ENCODE assay signal across 9 cellular contexts in the genomic region with DNA sequence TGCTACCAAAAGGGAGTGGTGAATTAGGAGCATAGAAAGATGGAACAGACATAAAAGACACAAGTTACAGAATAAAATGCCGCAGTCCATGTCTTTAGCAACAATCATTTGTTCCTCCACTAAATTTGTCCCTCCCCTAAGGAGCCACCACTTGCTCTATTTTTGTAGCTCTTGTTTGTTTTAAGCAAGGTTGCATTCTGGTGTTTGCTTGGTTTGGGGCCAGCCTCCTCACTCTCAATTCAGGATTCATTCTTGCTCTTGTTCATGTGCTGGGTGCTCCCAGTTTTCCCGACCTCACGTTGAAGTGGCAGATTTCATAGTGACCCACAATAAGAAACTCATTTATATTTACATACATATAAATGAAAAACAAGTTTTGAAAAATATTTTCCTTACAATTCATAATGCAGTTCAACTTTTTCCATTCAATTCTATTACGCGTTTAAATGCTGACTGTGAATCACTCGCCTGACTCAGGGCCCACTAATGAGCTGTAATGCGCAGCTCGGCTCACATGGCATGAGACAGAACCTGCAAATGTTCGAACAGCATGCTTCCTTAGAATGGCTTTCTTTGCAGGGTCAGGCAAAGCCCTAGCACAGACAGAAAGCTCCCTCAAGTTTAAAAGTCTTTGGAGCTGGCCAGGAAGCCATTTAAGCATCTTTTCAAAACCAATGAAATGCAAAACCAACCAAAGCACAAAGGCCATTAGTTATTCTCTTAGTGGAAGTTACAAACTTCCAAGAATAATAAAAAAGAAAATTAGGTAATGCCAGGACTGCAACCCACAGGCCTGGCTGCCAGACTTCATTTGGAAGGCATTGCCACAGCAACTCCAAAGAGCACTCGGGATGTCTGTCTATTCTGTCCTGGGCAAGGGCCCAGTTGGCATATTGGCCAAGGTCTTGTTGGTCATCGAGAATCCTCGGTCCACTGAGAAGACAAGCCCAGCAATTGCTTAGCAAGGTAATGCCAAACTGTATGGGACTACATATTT. TPM values are rescaled to one million over a fixed set of nuclear protein-coding genes. Genes with fewer than 3 reads are reported as not detected.
DNase-seq lines count a peak whose midpoint lies in the region; ATAC-seq and TF ChIP-seq lines count a peak whose summit lies in the region.
"Had no signal": no experiment of that assay in that cellular context is flagged by ENCODE, and none has a peak within 500 bp of the region (broad histone marks: within the 10 kb centered on the region; RNA-seq: fewer than 3 reads in every experiment).

No MANE protein-coding gene starts in this region.

- H3K36me3 Mint-ChIP-seq in T-helper 17 cell (ENCODE audit: low read depth) = peaks cover 6% of the 10 kb centered on the region
- H3K36me3 Mint-ChIP-seq: natural killer cell treated with Interleukin-12 subunit alpha and Interleukin-12 subunit beta and Interleukin-15 and Interleukin-18, amount 100 ng/mL, for 72 hours had no signal

- H3K4me3 ChIP-seq in GM23248 (peak overlapping the region; percentile 37), gastrocnemius medialis (no peak overlapping the region)

- intact Hi-C loops in head of caudate nucleus (cut with DNase I) (no loop called here), gastrocnemius medialis (cut with DNase I; ENCODE audit: low total_unique reads) (loop anchor here (10.0 kb wide), 1 partner anchor 610 kb away; no protein-coding TSS in a partner anchor)

- H3K27ac ChIP-seq in GM23248 (peak overlapping the region; percentile 93), VCaP (peak overlapping the region; percentile 96), gastrocnemius medialis (peak overlapping the region; percentile 72 to 83 (median 76))

- no peaks in the 10 kb centered on the region for H3K79me2 ChIP-seq in GM23248 (ENCODE audit: insufficient read depth)

- ATAC-seq in gastrocnemius medialis (peak; percentile 81 to 92), T-helper 17 cell (no peak), GM19455 (IDR thresholded peaks at IDR 0.05; ENCODE audit: unreplicated experiment) (no peak)
- ATAC-seq: natural killer cell treated with Interleukin-12 subunit alpha and Interleukin-12 subunit beta and Interleukin-15 and Interleukin-18, amount 100 ng/mL, for 72 hours had no signal

- no peaks in the 10 kb centered on the region for H3K27me3 ChIP-seq in GM23248 (replicated peaks; ENCODE audit: insufficient read depth)
- H3K27me3 ChIP-seq in gastrocnemius medialis = no peaks in the 10 kb centered on the region

- no peaks in the 10 kb centered on the region for H3K9me2 ChIP-seq in GM23248 (ENCODE audit: insufficient read depth)

- H3K36me3 ChIP-seq in GM23248 (ENCODE audit: low read depth) = no peaks in the 10 kb centered on the region
- H3K36me3 ChIP-seq in gastrocnemius medialis = no peaks in the 10 kb centered on the region

- H3K27me3 Mint-ChIP-seq in T-helper 17 cell = no peaks in the 10 kb centered on the region

- H3K4me1 Mint-ChIP-seq in T-helper 17 cell = peaks cover 24% of the 10 kb centered on the region

- no peak overlapping the region for H3K27ac Mint-ChIP-seq in T-helper 17 cell
- H3K27ac Mint-ChIP-seq: natural killer cell treated with Interleukin-12 subunit alpha and Interleukin-12 subunit beta and Interleukin-15 and Interleukin-18, amount 100 ng/mL, for 72 hours had no signal

- H3K9ac ChIP-seq in GM23248 = peak overlapping the region; percentile 67

- peaks cover 34% of the 10 kb centered on the region for H3F3A ChIP-seq in GM23248 (ENCODE audit: insufficient read depth)

- in situ Hi-C loops in GM23248 (cut with MboI) = no loop called here
- in situ Hi-C loops in gastrocnemius medialis (cut with MboI; ENCODE audit: low sequenced_read_pairs in 4 of 4) = no loop called here

- TF ChIP-seq CTCF in VCaP (conservative IDR thresholded peaks at IDR 0.05) (no peak), gastrocnemius medialis (IDR thresholded peaks at IDR 0.05 in 4 of 5, conservative IDR thresholded peaks at IDR 0.05 in 1 of 5) (no peak)

- WGBS in GM23248 (ENCODE audit: low coverage in 1 of 2, low lambda C conversion rate in 2 of 2, missing lambda C conversion rate in 2 of 2), 2 experiments = 4 to 8% methylated on average over 12 of the region's 12 CpGs

- no peaks in the 10 kb centered on the region for H3K9me3 ChIP-seq in GM23248 (ENCODE audit: low read depth)
- no peaks in the 10 kb centered on the region for H3K9me3 ChIP-seq in gastrocnemius medialis
- H3K9me3 ChIP-seq in T-helper 17 cell (ENCODE audit: control insufficient read depth, low read length, poor library complexity, severe bottlenecking) = no peaks in the 10 kb centered on the region

- H4K20me1 ChIP-seq in GM23248 (ENCODE audit: insufficient read depth) = no peaks in the 10 kb centered on the region

- H3K4me3 Mint-ChIP-seq in T-helper 17 cell = no peak overlapping the region
- H3K4me3 Mint-ChIP-seq: natural killer cell treated with Interleukin-12 subunit alpha and Interleukin-12 subunit beta and Interleukin-15 and Interleukin-18, amount 100 ng/mL, for 72 hours had no signal

- H3K4me2 ChIP-seq in GM23248 (ENCODE audit: unreplicated experiment) = peak overlapping the region; percentile 59

- no peak for TF ChIP-seq POLR2A in gastrocnemius medialis (IDR thresholded peaks at IDR 0.05)

- H3K4me1 ChIP-seq in GM23248 (ENCODE audit: insufficient read depth) = peaks cover 31% of the 10 kb centered on the region
- peaks cover 15 to 29% of the 10 kb centered on the region in 2 donors for H3K4me1 ChIP-seq in gastrocnemius medialis

- peak overlapping the region; percentile 30; the same call in 1 of the 2 replicates for H2AFZ ChIP-seq in GM23248

- DNase-seq in GM23248 (peak; percentile 97), head of caudate nucleus (peak; percentile 29 to 89 (median 72)), gastrocnemius medialis (peak; percentile 62 to 76), DMS153 treated with DMSO at 0.1 percent for 48 hours (lab: John Stamatoyannopoulos, UW; ENCODE audit: unreplicated experiment) (no peak), T-helper 17 cell (no peak), germinal center (ENCODE audit: low spot score) (no peak)

RNA-seq across cellular contexts. Expression of gene RETREG1, which starts 41.7 kb away (rescaled TPM):
- total RNA-seq in GM23248 (2014; rRNA removed; shearing (Covaris generic)) = 0.22 and 5.1 TPM in 2 replicates
- polyA plus RNA-seq in GM23248 (2016; fragmentation: Nextera tagmentation; extraction: Ambion mirVana) = 0.93 and 1.1 TPM in 2 replicates
- total RNA-seq in gastrocnemius medialis (100 to 1,000 TPM in 3 of 4 donors, 10 to 100 TPM in 1; 94.2 to 380 (median 305) TPM), T-helper 17 cell (10 to 100 TPM; 30.2 to 37.8 TPM)

Comparison
In these comparisons a context has a peak if more than half of its experiments do, and no peak if none do; other contexts are left out.
1. DNase-seq: peak in GM23248 (single experiment), head of caudate nucleus (42 of 42) and gastrocnemius medialis (2 of 2); none in DMS153 treated with DMSO at 0.1 percent for 48 hours (single experiment), T-helper 17 cell (0 of 3) and germinal center (single experiment).
2. ATAC-seq: peak in gastrocnemius medialis (2 of 2); none in T-helper 17 cell (single experiment) and GM19455 (single experiment).
3. Peak in every context shown above with its lines, with median percentiles within 50 percentile points of each other: H3K27ac ChIP-seq.